In genomic region chr3:98559769-98560168, GRCh38 we compare ENCODE assay signal across 13 cellular contexts. TPM values are rescaled to one million over a fixed set of nuclear protein-coding genes. Genes with fewer than 3 reads are reported as not detected.
A peak's percentile ranks its signal among the peaks of the same experiment; 100 is the strongest.
DNase-seq lines count a peak whose midpoint lies in the region; ATAC-seq, FAIRE-seq and TF ChIP-seq lines count a peak whose summit lies in the region.
"Not testable (repeated sequence)": the region's sequence is repeated elsewhere in the genome, so short reads cannot be mapped to it uniquely, and the experiment has no call there.
"Had no signal": no experiment of that assay in that cellular context is flagged by ENCODE, and none has a peak within 500 bp of the region (broad histone marks: within the 10 kb centered on the region; RNA-seq: fewer than 3 reads in every experiment).

No MANE protein-coding gene starts in this region.

- H2AFZ ChIP-seq in K562 (ENCODE audit: low read depth, low read length) = not testable (repeated sequence)

- not testable (repeated sequence) for H3K36me3 ChIP-seq in GM06990 (ENCODE audit: control insufficient read depth, insufficient read depth, low read length); HEK293 (ENCODE audit: control insufficient read depth in 2 of 2, insufficient read depth in 1 of 2, low read length in 2 of 2); K562 (ENCODE audit: control insufficient read depth, insufficient read depth, low read length)

- not testable (repeated sequence) for H3K4me2 ChIP-seq in K562 (ENCODE audit: insufficient read depth, low read length)

- H3K9me3 Mint-ChIP-seq in activated CD8-positive, alpha-beta memory T cell treated with anti-CD3 and anti-CD28 coated beads, Interleukin-2, amount 10 ng/mL, durations not matched to agents 7 days and 5 days (ENCODE audit: low read depth); activated naive CD4-positive, alpha-beta T cell treated with anti-CD3 and anti-CD28 coated beads, Interleukin-2, amount 10 ng/mL, durations not matched to agents 7 days and 5 days: not testable (repeated sequence)

- peaks cover 60% of the 10 kb centered on the region for H3K4me1 Mint-ChIP-seq in T-helper 17 cell
- H3K4me1 Mint-ChIP-seq in activated CD8-positive, alpha-beta memory T cell treated with anti-CD3 and anti-CD28 coated beads, Interleukin-2, amount 10 ng/mL, durations not matched to agents 7 days and 5 days = peaks cover 87% of the 10 kb centered on the region
- peaks cover 95% of the 10 kb centered on the region for H3K4me1 Mint-ChIP-seq in activated naive CD4-positive, alpha-beta T cell treated with anti-CD3 and anti-CD28 coated beads, Interleukin-2, amount 10 ng/mL, durations not matched to agents 7 days and 5 days

- H4K20me1 ChIP-seq in K562 (replicated peaks; ENCODE audit: control insufficient read depth, insufficient read depth, low read length) = not testable (repeated sequence)

- in situ Hi-C loops in K562 (cut with MboI) = not testable (repeated sequence)

- POLR2A ChIA-PET in HEK293 (lab: Yijun Ruan, JAX) = not testable (repeated sequence)
- POLR2A ChIA-PET in K562 (lab: Yijun Ruan, JAX) = interaction anchor here (1.0 kb wide), 1 partner anchor 14 kb away, joined by 3 read pairs; no protein-coding TSS in a partner anchor

- WGBS in K562 (ENCODE audit: insufficient coverage, low coverage, missing lambda C conversion rate) = 92% methylated on average over 2 of the region's 2 CpGs

- H3K9me3 ChIP-seq in HEK293 (ENCODE audit: control insufficient read depth, insufficient read depth, low read depth, low read length); T-helper 17 cell (ENCODE audit: control insufficient read depth, low read length, poor library complexity, severe bottlenecking); K562 (replicated peaks; ENCODE audit: control insufficient read depth, insufficient read depth, low read depth, low read length): not testable (repeated sequence)

- peak overlapping the region; percentile 97 for H3K27ac Mint-ChIP-seq in T-helper 17 cell
- peak overlapping the region; percentile 98 for H3K27ac Mint-ChIP-seq in activated CD8-positive, alpha-beta memory T cell treated with anti-CD3 and anti-CD28 coated beads, Interleukin-2, amount 10 ng/mL, durations not matched to agents 7 days and 5 days
- H3K27ac Mint-ChIP-seq in activated naive CD4-positive, alpha-beta T cell treated with anti-CD3 and anti-CD28 coated beads, Interleukin-2, amount 10 ng/mL, durations not matched to agents 7 days and 5 days = peak overlapping the region; percentile 89

- H3K4me3 ChIP-seq in GM06990 (replicated peaks; ENCODE audit: low read depth, low read length) = peak overlapping the region; percentile 37
- H3K4me3 ChIP-seq in GM12865 (ENCODE audit: low read depth, low read length) = peak overlapping the region; percentile 72
- H3K4me3 ChIP-seq in HEK293 (ENCODE audit: low read depth, low read length); K562: not testable (repeated sequence)

- H3K27me3 Mint-ChIP-seq in T-helper 17 cell; activated CD8-positive, alpha-beta memory T cell treated with anti-CD3 and anti-CD28 coated beads, Interleukin-2, amount 10 ng/mL, durations not matched to agents 7 days and 5 days; activated naive CD4-positive, alpha-beta T cell treated with anti-CD3 and anti-CD28 coated beads, Interleukin-2, amount 10 ng/mL, durations not matched to agents 7 days and 5 days: not testable (repeated sequence)

- not testable (repeated sequence) for TF ChIP-seq RAD21 in K562 (CRISPR knock-in tag; conservative IDR thresholded peaks at IDR 0.05 in 1 of 2, IDR thresholded peaks at IDR 0.05 in 1 of 2)

- DNase-seq in GM06990 (ENCODE audit: extremely low read depth, insufficient read length); GM12865 (ENCODE audit: low read depth); GM18507 (ENCODE audit: extremely low spot score, insufficient read length, low read depth); T-helper 17 cell; activated CD8-positive, alpha-beta memory T cell treated with anti-CD3 and anti-CD28 coated beads, Interleukin-2, amount 10 ng/mL, durations not matched to agents 7 days and 5 days; activated naive CD4-positive, alpha-beta T cell treated with anti-CD3 and anti-CD28 coated beads, Interleukin-2, amount 10 ng/mL, durations not matched to agents 7 days and 5 days; K562 (ENCODE audit: extremely low read depth in 1 of 4, low spot score in 3 of 4): not testable (repeated sequence)

- H3K36me3 Mint-ChIP-seq in T-helper 17 cell (ENCODE audit: low read depth) = not testable (repeated sequence)
- peaks cover 27% of the 10 kb centered on the region for H3K36me3 Mint-ChIP-seq in activated CD8-positive, alpha-beta memory T cell treated with anti-CD3 and anti-CD28 coated beads, Interleukin-2, amount 10 ng/mL, durations not matched to agents 7 days and 5 days
- H3K36me3 Mint-ChIP-seq in activated naive CD4-positive, alpha-beta T cell treated with anti-CD3 and anti-CD28 coated beads, Interleukin-2, amount 10 ng/mL, durations not matched to agents 7 days and 5 days = peaks cover 20% of the 10 kb centered on the region

- ATAC-seq in T-helper 17 cell; activated CD8-positive, alpha-beta memory T cell treated with anti-CD3 and anti-CD28 coated beads, Interleukin-2, amount 10 ng/mL, durations not matched to agents 7 days and 5 days; K562: not testable (repeated sequence)

- not testable (repeated sequence) for TF ChIP-seq POLR2A in K562 (conservative IDR thresholded peaks at IDR 0.05)

- not testable (repeated sequence) for H3K4me1 ChIP-seq in HEK293 (ENCODE audit: control insufficient read depth, insufficient read depth, low read length); K562 (replicated peaks in 1 of 2; ENCODE audit: control insufficient read depth in 2 of 2, insufficient read depth in 2 of 2, low read length in 2 of 2)

- not testable (repeated sequence) for H3K79me2 ChIP-seq in K562 (ENCODE audit: control insufficient read depth, insufficient read depth, low read length)

- TF ChIP-seq CTCF in GM06990 (IDR thresholded peaks at IDR 0.05; ENCODE audit: insufficient read depth, low read length, poor library complexity, severe bottlenecking); GM12865 (IDR thresholded peaks at IDR 0.05; ENCODE audit: insufficient read depth, low read depth, low read length, missing control alignments); HEK293 (tag by site-specific recombination; IDR thresholded peaks at IDR 0.05); K562 (IDR thresholded peaks at IDR 0.05 in 2 of 3, conservative IDR thresholded peaks at IDR 0.05 in 1 of 3; ENCODE audit: insufficient read depth in 2 of 3, low read depth in 1 of 3, low read length in 3 of 3): not testable (repeated sequence)

- CTCF ChIA-PET in HEK293 (lab: Yijun Ruan, JAX); activated CD8-positive, alpha-beta memory T cell treated with anti-CD3 and anti-CD28 coated beads, Interleukin-2, amount 10 ng/mL, durations not matched to agents 7 days and 5 days (lab: Charles Lee); activated naive CD4-positive, alpha-beta T cell treated with anti-CD3 and anti-CD28 coated beads, Interleukin-2, amount 10 ng/mL, durations not matched to agents 7 days and 5 days (lab: Charles Lee); K562 (lab: Yijun Ruan, JAX; ENCODE audit: low intra/inter-chr PET ratio): not testable (repeated sequence)

- H3K27me3 ChIP-seq in GM06990 (replicated peaks; ENCODE audit: control insufficient read depth, insufficient read depth, low read length); K562 (ENCODE audit: control insufficient read depth in 2 of 2, insufficient read depth in 2 of 2, low read length in 2 of 2): not testable (repeated sequence)

- BruUV-seq in K562 (replicated peaks; lab: Mats Ljungman, UMichigan) = not testable (repeated sequence)

- H3K9me1 ChIP-seq in K562 (ENCODE audit: control insufficient read depth, insufficient read depth, low read length) = not testable (repeated sequence)

- TF ChIP-seq EP300 in K562 (IDR thresholded peaks at IDR 0.05; ENCODE audit: low read length) = not testable (repeated sequence)

- H3K9ac ChIP-seq in K562 (ENCODE audit: insufficient read depth in 1 of 2, low read depth in 2 of 2, low read length in 2 of 2) = not testable (repeated sequence)

- intact Hi-C loops in K562 (cut with micrococcal nuclease) = not testable (repeated sequence)

- peak; percentile 78 for FAIRE-seq in GM18507 (lab: Jason Lieb, UNC)
- FAIRE-seq in K562 (lab: Jason Lieb, UNC) = not testable (repeated sequence)

- not testable (repeated sequence) for H3K4me3 Mint-ChIP-seq in T-helper 17 cell; activated CD8-positive, alpha-beta memory T cell treated with anti-CD3 and anti-CD28 coated beads, Interleukin-2, amount 10 ng/mL, durations not matched to agents 7 days and 5 days; activated naive CD4-positive, alpha-beta T cell treated with anti-CD3 and anti-CD28 coated beads, Interleukin-2, amount 10 ng/mL, durations not matched to agents 7 days and 5 days

- not testable (repeated sequence) for H3K27ac ChIP-seq in HEK293 (ENCODE audit: extremely low read depth, low read depth, low read length); K562 (ENCODE audit: extremely low read depth, low read depth, low read length)

RNA-seq across cellular contexts. Expression of gene GPR15, which starts 28.0 kb away (rescaled TPM):
- total RNA-seq in T-helper 17 cell (100 to 1,000 TPM in 1 of 2 donors, 10 to 100 TPM in 1; 43.2 to 181 TPM), K562 (2014; rRNA removed) (not detected in 2 replicates), K562 (2014; rRNA removed; fragmentation: Illumina TruSeq; extraction: Trizol) (not detected in 2 replicates), K562 (2015; rRNA removed; fragmentation: Illumina TruSeq; extraction: Trizol) (not detected in 2 replicates), K562 (2021) (0.13 TPM in 1 of 2 replicates, not detected in the other)
- total RNA-seq in activated CD8-positive, alpha-beta memory T cell treated with anti-CD3 and anti-CD28 coated beads, Interleukin-2, amount 10 ng/mL, durations not matched to agents 7 days and 5 days = 100 to 1,000 TPM; 107 to 182 TPM
- total RNA-seq in K562 (2011; cell fraction: chromatin; rRNA removed; ENCODE audit: low replicate concordance) = not detected in 2 replicates
- total RNA-seq in K562 (2011; cell fraction: nucleolus; rRNA removed) = not detected in 2 replicates
- not detected in 2 replicates for total RNA-seq in K562 (2011; cell fraction: nucleoplasm; rRNA removed)
- polyA plus RNA-seq in K562 (2011; rRNA removed) (not detected in 2 replicates), K562 (2014; fragmentation: Illumina TruSeq; extraction: Trizol) (not detected in 2 replicates), K562 (2014; fragmentation: Nextera tagmentation; extraction: Ambion mirVana) (not detected), K562 (2014; rRNA removed) (not detected in 2 replicates)
- polyA plus RNA-seq in K562 (2011; cell fraction: cytosol; rRNA removed) = not detected in 2 replicates
- polyA plus RNA-seq in K562 (2011; cell fraction: nucleus; rRNA removed) = not detected in 2 replicates
- polyA plus RNA-seq in K562 (2012) = not detected in 2 replicates
- not detected in 2 replicates for polyA minus RNA-seq in K562 (2011; rRNA and poly(A)+ RNA removed)
- polyA minus RNA-seq in K562 (2011; cell fraction: cytosol; rRNA and poly(A)+ RNA removed) = not detected in 2 replicates
- not detected in 2 replicates for polyA minus RNA-seq in K562 (2011; cell fraction: nucleus; rRNA and poly(A)+ RNA removed)
- total RNA-seq: A172, Caco-2, Calu3 had no signal
- polyA plus RNA-seq: A549, BJ had no signal

RNA-seq across cellular contexts. Expression of gene CPOX, which starts 33.6 kb away (rescaled TPM):
- total RNA-seq in T-helper 17 cell = 10 to 100 TPM; 17.1 to 19.8 TPM
- total RNA-seq in activated CD8-positive, alpha-beta memory T cell treated with anti-CD3 and anti-CD28 coated beads, Interleukin-2, amount 10 ng/mL, durations not matched to agents 7 days and 5 days = 10 to 100 TPM; 71.6 to 88.5 TPM
- 66.8 and 112 TPM in 2 replicates for total RNA-seq in K562 (2011; cell fraction: chromatin; rRNA removed; ENCODE audit: low replicate concordance)
- 37.4 and 46.7 TPM in 2 replicates for total RNA-seq in K562 (2011; cell fraction: nucleolus; rRNA removed)
- total RNA-seq in K562 (2011; cell fraction: nucleoplasm; rRNA removed) = 59.3 and 65.6 TPM in 2 replicates
- total RNA-seq in K562 (2014; rRNA removed) = 42.4 and 43.8 TPM in 2 replicates
- 24.8 and 28.4 TPM in 2 replicates for total RNA-seq in K562 (2014; rRNA removed; fragmentation: Illumina TruSeq; extraction: Trizol)
- total RNA-seq in K562 (2015; rRNA removed; fragmentation: Illumina TruSeq; extraction: Trizol) = 17.7 and 18.9 TPM in 2 replicates
- 28.4 and 31.4 TPM in 2 replicates for total RNA-seq in K562 (2021)
- 76.7 and 82.1 TPM in 2 replicates for polyA plus RNA-seq in K562 (2011; rRNA removed)
- 46.4 and 49.0 TPM in 2 replicates for polyA plus RNA-seq in K562 (2011; cell fraction: cytosol; rRNA removed)
- polyA plus RNA-seq in K562 (2011; cell fraction: nucleus; rRNA removed) = 122 and 125 TPM in 2 replicates
- polyA plus RNA-seq in K562 (2012) = 31.4 and 34.0 TPM in 2 replicates
- polyA plus RNA-seq in K562 (2014; fragmentation: Illumina TruSeq; extraction: Trizol) = 20.7 and 25.7 TPM in 2 replicates
- 10 to 100 TPM; 14.6 to 17.4 TPM for polyA plus RNA-seq in K562 (2014; fragmentation: Nextera tagmentation; extraction: Ambion mirVana)
- 23.0 and 28.6 TPM in 2 replicates for polyA plus RNA-seq in K562 (2014; rRNA removed)
- 54.0 and 58.4 TPM in 2 replicates for polyA minus RNA-seq in K562 (2011; rRNA and poly(A)+ RNA removed)
- 27.6 and 36.0 TPM in 2 replicates for polyA minus RNA-seq in K562 (2011; cell fraction: cytosol; rRNA and poly(A)+ RNA removed)
- 38.9 and 49.3 TPM in 2 replicates for polyA minus RNA-seq in K562 (2011; cell fraction: nucleus; rRNA and poly(A)+ RNA removed)

RNA-seq across cellular contexts. Expression of gene CLDND1, which starts 37.1 kb away (rescaled TPM):
- total RNA-seq in T-helper 17 cell = 100 to 1,000 TPM; 195 to 285 TPM
- total RNA-seq in activated CD8-positive, alpha-beta memory T cell treated with anti-CD3 and anti-CD28 coated beads, Interleukin-2, amount 10 ng/mL, durations not matched to agents 7 days and 5 days = 100 to 1,000 TPM; 514 to 528 TPM
- total RNA-seq in K562 (2011; cell fraction: chromatin; rRNA removed; ENCODE audit: low replicate concordance) = 103 and 254 TPM in 2 replicates
- 74.7 and 99.4 TPM in 2 replicates for total RNA-seq in K562 (2011; cell fraction: nucleolus; rRNA removed)
- total RNA-seq in K562 (2011; cell fraction: nucleoplasm; rRNA removed) = 136 and 172 TPM in 2 replicates
- total RNA-seq in K562 (2014; rRNA removed) = 36.8 and 38.5 TPM in 2 replicates
- 37.1 and 43.0 TPM in 2 replicates for total RNA-seq in K562 (2014; rRNA removed; fragmentation: Illumina TruSeq; extraction: Trizol)
- 28.8 and 29.2 TPM in 2 replicates for total RNA-seq in K562 (2015; rRNA removed; fragmentation: Illumina TruSeq; extraction: Trizol)
- 44.5 and 52.8 TPM in 2 replicates for total RNA-seq in K562 (2021)
- 135 and 141 TPM in 2 replicates for polyA plus RNA-seq in K562 (2011; rRNA removed)
- 67.6 and 189 TPM in 2 replicates for polyA plus RNA-seq in K562 (2011; cell fraction: cytosol; rRNA removed)
- polyA plus RNA-seq in K562 (2011; cell fraction: nucleus; rRNA removed) = 164 and 248 TPM in 2 replicates
- 49.7 and 54.0 TPM in 2 replicates for polyA plus RNA-seq in K562 (2012)
- polyA plus RNA-seq in K562 (2014; fragmentation: Illumina TruSeq; extraction: Trizol) = 68.6 and 75.0 TPM in 2 replicates
- 100 to 1,000 TPM in 1 of 2 experiments, 10 to 100 TPM in 1; 75.1 to 113 TPM for polyA plus RNA-seq in K562 (2014; fragmentation: Nextera tagmentation; extraction: Ambion mirVana)
- polyA plus RNA-seq in K562 (2014; rRNA removed) = 60.7 and 69.2 TPM in 2 replicates
- 146 and 154 TPM in 2 replicates for polyA minus RNA-seq in K562 (2011; rRNA and poly(A)+ RNA removed)
- 54.4 and 65.9 TPM in 2 replicates for polyA minus RNA-seq in K562 (2011; cell fraction: cytosol; rRNA and poly(A)+ RNA removed)
- polyA minus RNA-seq in K562 (2011; cell fraction: nucleus; rRNA and poly(A)+ RNA removed) = 65.6 and 113 TPM in 2 replicates

Comparison
In these comparisons a context has a peak if more than half of its experiments do, and no peak if none do; other contexts are left out.
1. RNA of gene GPR15, which starts 28.0 kb away (total RNA-seq): 107 to 182 TPM in activated CD8-positive, alpha-beta memory T cell treated with anti-CD3 and anti-CD28 coated beads, Interleukin-2, amount 10 ng/mL, durations not matched to agents 7 days and 5 days and 43.2 to 181 TPM in T-helper 17 cell; 0.13 TPM in K562; every median in the first group is over 10 times any median in the second.
2. Peak in every context shown above with its lines, with median percentiles within 50 percentile points of each other: H3K27ac Mint-ChIP-seq.